In the genomic region with DNA sequence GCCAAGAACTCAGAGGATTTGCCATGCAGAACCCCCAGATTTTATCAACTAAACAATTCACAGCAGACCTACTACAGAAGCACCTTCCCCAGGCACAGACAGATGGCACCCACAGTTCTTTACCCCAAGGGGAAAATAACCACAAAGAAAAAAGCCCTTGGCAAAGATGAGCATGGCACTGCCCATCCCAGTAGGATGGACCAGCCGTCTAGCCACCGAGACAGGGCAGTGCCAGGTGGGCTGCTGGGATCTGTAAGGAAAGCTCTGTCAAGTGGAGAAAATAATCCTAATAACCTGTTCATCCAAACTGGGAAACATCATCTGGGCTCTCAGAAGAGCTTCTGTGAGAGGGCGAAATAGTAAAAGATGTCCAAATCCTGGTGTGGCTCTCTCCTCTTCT, we compare ENCODE assay signal across 19 cellular contexts.
DNase-seq lines count a peak whose midpoint lies in the region; ATAC-seq and TF ChIP-seq lines count a peak whose summit lies in the region.
"Had no signal": no experiment of that assay in that cellular context is flagged by ENCODE, and none has a peak within 500 bp of the region (broad histone marks: within the 10 kb centered on the region; RNA-seq: fewer than 3 reads in every experiment).

No MANE protein-coding gene starts in this region.

- H3K27me3 ChIP-seq in vagina, result no peaks in the 10 kb centered on the region

- H3K36me3 ChIP-seq in vagina, result no peaks in the 10 kb centered on the region

- DNase-seq in Right ventricle myocardium superior (no peak), left cardiac atrium (no peak), NCI-H524 treated with DMSO at 0.1 percent for 48 hours (lab: John Stamatoyannopoulos, UW) (peak; percentile 87), left lobe of liver (ENCODE audit: low spot score) (peak; percentile 22), vagina (ENCODE audit: extremely low spot score in 2 of 2) (peak; percentile 43 to 44), SK-N-DZ (ENCODE audit: low spot score) (no peak)
- DNase-seq: GDM1, GOT3, HCEC 1CT, IMR-90, NCI-H1092 treated with DMSO at 0.1 percent for 48 hours, NCI-H2029 treated with DMSO at 0.1 percent for 48 hours, NCI-H2171, NCI-H345, NCI-H526 treated with DMSO at 0.1 percent for 48 hours, OCI-M1 had no signal

- no peak overlapping the region for H3K27ac ChIP-seq in vagina
- H3K27ac ChIP-seq: C4-2B, KMS-11 had no signal

- no peaks in the 10 kb centered on the region for H3K9me3 ChIP-seq in vagina

- intact Hi-C loops in Right ventricle myocardium superior (cut with DNase I), result loop anchor here (5.0 kb wide), 1 partner anchor 87 kb away; no protein-coding TSS in a partner anchor
- intact Hi-C loops in left cardiac atrium (cut with DNase I), result loop anchor here in 1 of 2 donors (5.0 kb wide), 2 partner anchors 87 to 128 kb away; no protein-coding TSS in a partner anchor
- intact Hi-C loops in vagina (cut with DNase I), result no loop called here

- no peak for TF ChIP-seq CTCF in vagina (IDR thresholded peaks at IDR 0.05)

- no peak overlapping the region for H3K4me3 ChIP-seq in vagina

- ATAC-seq in Right ventricle myocardium superior (ENCODE audit: poor library complexity), result peak; percentile 23
- no peak for ATAC-seq in left cardiac atrium
- no peak for ATAC-seq in left lobe of liver
- no peak for ATAC-seq in HG03045 (IDR thresholded peaks at IDR 0.05; ENCODE audit: unreplicated experiment)

- TF ChIP-seq POLR2A in vagina (IDR thresholded peaks at IDR 0.05), result no peak

- H3K4me1 ChIP-seq in vagina, result no peaks in the 10 kb centered on the region

Comparison
In these comparisons a context has a peak if more than half of its experiments do, and no peak if none do; other contexts are left out.
1. DNase-seq: peak in NCI-H524 treated with DMSO at 0.1 percent for 48 hours (single experiment), left lobe of liver (single experiment) and vagina (2 of 2); none in Right ventricle myocardium superior (single experiment), left cardiac atrium (single experiment) and SK-N-DZ (single experiment).